In the genomic region with DNA sequence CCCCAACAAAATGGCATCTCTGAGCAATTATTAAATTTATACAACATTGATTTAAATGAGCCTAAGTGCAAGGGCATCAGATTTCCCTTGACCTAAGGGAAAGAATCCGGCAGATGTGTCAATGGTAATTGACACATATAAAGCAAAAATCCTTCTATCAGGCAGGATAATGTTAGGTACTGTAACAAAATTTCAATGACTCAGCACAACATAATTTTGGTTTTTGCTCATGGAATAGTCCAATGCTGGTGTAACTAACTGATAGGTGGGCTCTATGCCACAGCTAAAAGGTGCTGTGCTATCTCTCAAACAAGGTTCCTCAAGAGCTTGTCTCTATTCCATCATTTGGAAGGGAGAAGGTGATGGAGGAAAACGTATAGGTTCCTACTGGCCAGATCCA, we compare ENCODE assay signal across 10 cellular contexts.
"Had no signal": no experiment of that assay in that cellular context is flagged by ENCODE, and none has a peak within 500 bp of the region (broad histone marks: within the 10 kb centered on the region; RNA-seq: fewer than 3 reads in every experiment).

No MANE protein-coding gene starts in this region.

- FAIRE-seq: H54, HTR-8/SVneo had no signal

- H3K4me3 ChIP-seq: GM23248 had no signal

- H2AFZ ChIP-seq: GM23248 had no signal

- H3K27ac ChIP-seq: GM23248, KMS-11 had no signal

- H3K4me2 ChIP-seq: KMS-11 had no signal

- DNase-seq: GM23248, GOT3, H9, HCEC 1CT, HFFc6, Karpas-422, KBM-7 had no signal

- H3K9ac ChIP-seq: GM23248, KMS-11 had no signal
